In genomic region chr1:16204634-16205332, GRCh38 we compare ENCODE assay signal across 8 cellular contexts. TPM values are rescaled to one million over a fixed set of nuclear protein-coding genes. Genes with fewer than 3 reads are reported as not detected.
DNase-seq lines count a peak whose midpoint lies in the region; ATAC-seq and TF ChIP-seq lines count a peak whose summit lies in the region.

No MANE protein-coding gene starts in this region.

- TF ChIP-seq EP300 in transverse colon (IDR thresholded peaks at IDR 0.05; ENCODE audit: low read depth), result no peak

- POLR2A ChIA-PET in WTC11 (lab: Charles Lee), result interaction anchor here (0.5 to 3.3 kb wide), 5 partner anchors 11 to 117 kb away, joined by 3 to 13 read pairs (median 3); no protein-coding TSS in a partner anchor

- peaks cover 22% of the 10 kb centered on the region for H3K36me3 Mint-ChIP-seq in WTC11

- peak; percentile 23 for TF ChIP-seq CTCF in AG09319 (IDR thresholded peaks at IDR 0.05; ENCODE audit: low read depth, low read length)
- TF ChIP-seq CTCF in GM13977 (IDR thresholded peaks at IDR 0.05; ENCODE audit: extremely low read depth, insufficient read depth, missing control alignments), result peak; percentile 64
- no peak for TF ChIP-seq CTCF in WTC11 (IDR thresholded peaks at IDR 0.05)
- peak; percentile 44 for TF ChIP-seq CTCF in fibroblast of pulmonary artery (IDR thresholded peaks at IDR 0.05; ENCODE audit: low read length, missing control alignments)
- TF ChIP-seq CTCF in transverse colon (IDR thresholded peaks at IDR 0.05), result peak in 4 of 5 experiments; percentile 17 to 31 (median 28)

- H3K9me3 ChIP-seq in transverse colon, result no peaks in the 10 kb centered on the region

- peak overlapping the region; percentile 39; the same call in 1 of the 2 replicates for H3K4me3 Mint-ChIP-seq in WTC11

- no peak overlapping the region for H3K4me3 ChIP-seq in fibroblast of pulmonary artery (replicated peaks; ENCODE audit: low read depth, low read length)
- H3K4me3 ChIP-seq in transverse colon, result no peak overlapping the region

- peaks cover 19% of the 10 kb centered on the region for H3K4me1 Mint-ChIP-seq in WTC11

- intact Hi-C loops in transverse colon (cut with DNase I; ENCODE audit: low total_unique reads), result loop anchor here (5.0 kb wide), 1 partner anchor 38 kb away; no protein-coding TSS in a partner anchor

- DNase-seq in AG09319 (ENCODE audit: extremely low read depth, low read depth) (no peak), GM13977 (ENCODE audit: low spot score) (peak; percentile 50), WTC11 (ENCODE audit: low spot score) (peak; percentile 74), fibroblast of pulmonary artery (ENCODE audit: low read depth) (no peak), transverse colon (peak; percentile 53), DMS79 treated with DMSO at 0.1 percent for 48 hours (lab: John Stamatoyannopoulos, UW) (no peak), NCI-H2029 treated with DMSO at 0.1 percent for 48 hours (lab: John Stamatoyannopoulos, UW) (no peak), cerebellum (ENCODE audit: low spot score) (no peak)

- CTCF ChIA-PET in WTC11 (lab: Charles Lee), result interaction anchor here (1.0 to 2.5 kb wide), 9 partner anchors 11 to 159 kb away, joined by 3 to 18 read pairs (median 5); partner anchors contain the start of gene CPLANE2

- no peak for TF ChIP-seq POLR2A in transverse colon (IDR thresholded peaks at IDR 0.05)

- H3K9me3 Mint-ChIP-seq in WTC11, result no peaks in the 10 kb centered on the region

- 85% methylated on average over 11 of the region's 12 CpGs; no CpG with 5 or more reads in 1 of the 2 donors for WGBS in transverse colon (ENCODE audit: low coverage in 1 of 2), 2 donors

- ATAC-seq in WTC11, result peak; percentile 21

- H3K27ac ChIP-seq in transverse colon, result no peak overlapping the region

- in situ Hi-C loops in GM13977 (cut with MboI; ENCODE audit: low pct_unique_long_range_greater_than_20kb, low sequenced_read_pairs, unreplicated experiment) (no loop called here), transverse colon (cut with MboI; ENCODE audit: low pct_ligation_motif_present in 1 of 4, low pct_unique_long_range_greater_than_20kb in 1 of 4, low sequenced_read_pairs in 3 of 4) (loop anchor here in 1 of 4 donors (25.0 kb wide), 1 partner anchor 158 kb away; the partner anchor contains the start of genes FBXO42 and SZRD1)

- H3K27ac Mint-ChIP-seq in WTC11, result no peak overlapping the region

- H3K27me3 Mint-ChIP-seq in WTC11 (ENCODE audit: low read depth), result no peaks in the 10 kb centered on the region

- H3K4me1 ChIP-seq in transverse colon, result peaks cover 8 to 16% (median 14%) of the 10 kb centered on the region in 4 donors

- H3K36me3 ChIP-seq in transverse colon, result no peaks in the 10 kb centered on the region

- no peaks in the 10 kb centered on the region for H3K27me3 ChIP-seq in transverse colon

TF ChIP-seq in WTC11, 78 proteins besides CTCF, POLR2A, EP300 and RAD21:
- TF ChIP-seq SMAD4 (CRISPR knock-in tag; IDR thresholded peaks at IDR 0.05) (peak; percentile 39; the same call in 1 of the 2 replicates), FOXP4 (CRISPR knock-in tag; IDR thresholded peaks at IDR 0.05) (no peak), NR1H2 (CRISPR knock-in tag; IDR thresholded peaks at IDR 0.05) (no peak), ZNF281 (CRISPR knock-in tag; IDR thresholded peaks at IDR 0.05) (0 out of 2 replicates have a peak, but pooled peaks have one; percentile 14), CDX4 (CRISPR knock-in tag; IDR thresholded peaks at IDR 0.05; ENCODE audit: borderline replicate concordance) (no peak), AR (CRISPR knock-in tag; IDR thresholded peaks at IDR 0.05) (no peak), ZNF232 (CRISPR knock-in tag; IDR thresholded peaks at IDR 0.05) (no peak)
TF ChIP-seq in WTC11: peak in this region for 2.

RNA-seq across cellular contexts. Expression of gene ARHGEF19, which starts 7.7 kb away (rescaled TPM):
- total RNA-seq in WTC11 (2021), result 51.1 to 53.1 TPM (median 52.9 TPM) in 3 replicates
- 10 to 100 TPM in 2 of 4 donors, 1 to 10 TPM in 2; 5.7 to 46.8 (median 10.8) TPM for total RNA-seq in transverse colon
- 0.64 TPM for total RNA-seq in cerebellum

RNA-seq across cellular contexts. Expression of gene CPLANE2, which starts 32.2 kb away (rescaled TPM):
- 3.9 to 5.0 TPM (median 4.9 TPM) in 3 replicates for total RNA-seq in WTC11 (2021)
- total RNA-seq in transverse colon, result 10 to 100 TPM in 1 of 4 donors, 1 to 10 TPM in 2, under 1 TPM in 1; 0.60 to 12.3 (median 4.3) TPM
- total RNA-seq in cerebellum, result 10.1 TPM

RNA-seq across cellular contexts. Expression of gene EPHA2, which starts 48.9 kb away (rescaled TPM):
- total RNA-seq in WTC11 (2021) (31.4 to 44.4 TPM (median 31.7 TPM) in 3 replicates), transverse colon (10 to 100 TPM in 3 of 4 donors, 1 to 10 TPM in 1; 2.6 to 68.8 (median 30.5) TPM), cerebellum (2.3 TPM)

Comparison
In these comparisons a context has a peak if more than half of its experiments do, and no peak if none do; other contexts are left out.
1. DNase-seq: peak in GM13977 (single experiment), WTC11 (single experiment) and transverse colon (single experiment); none in AG09319 (single experiment), fibroblast of pulmonary artery (single experiment), DMS79 treated with DMSO at 0.1 percent for 48 hours (single experiment), NCI-H2029 treated with DMSO at 0.1 percent for 48 hours (single experiment) and cerebellum (single experiment).